In the genomic region with DNA sequence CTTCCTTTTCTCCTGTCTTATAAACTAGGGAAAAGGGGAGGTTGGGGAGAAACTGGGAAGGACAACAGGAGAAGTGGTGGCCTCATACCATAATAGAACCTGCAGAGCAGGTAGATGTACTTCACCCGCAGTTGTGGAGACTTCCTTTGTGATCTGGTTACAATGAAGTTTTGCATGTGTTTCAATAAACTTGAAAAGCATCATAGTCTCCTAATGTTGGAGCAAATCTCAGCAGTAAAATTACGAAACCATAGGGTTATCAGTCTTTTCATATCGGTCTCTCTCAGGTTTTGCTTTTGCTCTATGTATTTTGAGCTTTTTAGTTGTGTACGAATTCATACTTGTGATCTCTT, we compare ENCODE assay signal across 10 cellular contexts. TPM values are rescaled to one million over a fixed set of nuclear protein-coding genes. Genes with fewer than 3 reads are reported as not detected.
DNase-seq lines count a peak whose midpoint lies in the region; ATAC-seq and TF ChIP-seq lines count a peak whose summit lies in the region.
"Had no signal": no experiment of that assay in that cellular context is flagged by ENCODE, and none has a peak within 500 bp of the region (broad histone marks: within the 10 kb centered on the region; RNA-seq: fewer than 3 reads in every experiment).

No MANE protein-coding gene starts in this region.

- peaks cover 24% of the 10 kb centered on the region for H3F3A ChIP-seq in neural progenitor cell (ENCODE audit: low read depth)

- no peaks in the 10 kb centered on the region for H3K36me3 ChIP-seq in neural progenitor cell

- WGBS in lower leg skin, 2 donors, result 56 to 58% methylated on average over 4 of the region's 4 CpGs

- TF ChIP-seq POLR2A in lower leg skin (IDR thresholded peaks at IDR 0.05), result no peak

- peak overlapping the region; percentile 91 for H3K4me3 Mint-ChIP-seq in CD4-positive, alpha-beta T cell
- H3K4me3 Mint-ChIP-seq in IgD-negative memory B cell (peak overlapping the region; percentile 68 to 95 (median 88)), neural progenitor cell (peak overlapping the region; percentile 96)

- H3K27ac ChIP-seq in CD4-positive, alpha-beta T cell (ENCODE audit: low read depth, low read length), result no peak overlapping the region
- H3K27ac ChIP-seq in coronary artery (no peak overlapping the region), neural progenitor cell (no peak overlapping the region)

- H3K4me1 Mint-ChIP-seq in CD4-positive, alpha-beta T cell (ENCODE audit: low read depth), result peaks cover 23% of the 10 kb centered on the region
- H3K4me1 Mint-ChIP-seq in IgD-negative memory B cell (peaks cover 9 to 11% (median 10%) of the 10 kb centered on the region in 3 donors), neural progenitor cell (peaks cover 24% of the 10 kb centered on the region)

- no peak for ATAC-seq in CD4-positive, alpha-beta T cell (ENCODE audit: poor library complexity)
- ATAC-seq in GM19035 (IDR thresholded peaks at IDR 0.05; ENCODE audit: unreplicated experiment) (no peak), GM19328 (IDR thresholded peaks at IDR 0.05; ENCODE audit: unreplicated experiment) (no peak)
- ATAC-seq: sciatic nerve had no signal

- intact Hi-C loops in CD4-positive, alpha-beta T cell (cut with DNase I, micrococcal nuclease), result loop anchor here (5.0 to 10.0 kb wide), 3 partner anchors 122 to 664 kb away; partner anchors contain the start of gene ANKMY1 (in 1 of the 2)
- intact Hi-C loops in lower leg skin (cut with DNase I; ENCODE audit: low total_unique reads), result no loop called here

- peaks cover 4% of the 10 kb centered on the region for H4K20me1 ChIP-seq in neural progenitor cell (ENCODE audit: low read depth)

- no peak for DNase-seq in CD4-positive, alpha-beta T cell
- DNase-seq in coronary artery (ENCODE audit: low spot score) (no peak), neural progenitor cell (ENCODE audit: low spot score) (no peak), lower leg skin (ENCODE audit: low spot score in 2 of 2) (no peak)
- no peak for DNase-seq in stimulated activated naive CD4-positive, alpha-beta T cell (lab: John Stamatoyannopoulos, UW)
- DNase-seq: cortex of kidney had no signal

- H3K36me3 Mint-ChIP-seq in CD4-positive, alpha-beta T cell (ENCODE audit: low read depth), result no peaks in the 10 kb centered on the region
- no peaks in the 10 kb centered on the region for H3K36me3 Mint-ChIP-seq in IgD-negative memory B cell
- H3K36me3 Mint-ChIP-seq in neural progenitor cell, result peaks cover 2% of the 10 kb centered on the region

- H3K4me3 ChIP-seq in coronary artery (peak overlapping the region; percentile 87), neural progenitor cell (peak overlapping the region; percentile 63), lower leg skin (ENCODE audit: low read depth, poor library complexity, severe bottlenecking) (no peak overlapping the region)

- POLR2A ChIA-PET in CD4-positive, alpha-beta T cell (lab: Charles Lee), result interaction anchor here (0.9 kb wide), 1 partner anchor 140 kb away, joined by 3 read pairs; no protein-coding TSS in a partner anchor

- H3K79me2 ChIP-seq in neural progenitor cell (ENCODE audit: low read depth), result peaks cover 5% of the 10 kb centered on the region

- no peak overlapping the region for H3K9ac ChIP-seq in neural progenitor cell

- H3K27ac Mint-ChIP-seq in CD4-positive, alpha-beta T cell, result peak overlapping the region; percentile 72
- H3K27ac Mint-ChIP-seq in IgD-negative memory B cell, result peak overlapping the region; percentile 56 to 96 (median 74)
- H3K27ac Mint-ChIP-seq in neural progenitor cell, result no peak overlapping the region

- H3K4me1 ChIP-seq in neural progenitor cell, result peaks cover 15% of the 10 kb centered on the region

- H3K9me3 ChIP-seq in CD4-positive, alpha-beta T cell (ENCODE audit: control insufficient read depth, low read length), result no peaks in the 10 kb centered on the region
- no peaks in the 10 kb centered on the region for H3K9me3 ChIP-seq in neural progenitor cell (ENCODE audit: low read depth)

- H3K4me2 ChIP-seq in neural progenitor cell, result peak overlapping the region; percentile 67

- peak overlapping the region; percentile 61 for H2AFZ ChIP-seq in neural progenitor cell (replicated peaks)

- TF ChIP-seq CTCF in CD4-positive, alpha-beta T cell (IDR thresholded peaks at IDR 0.05), result no peak
- no peak for TF ChIP-seq CTCF in coronary artery (IDR thresholded peaks at IDR 0.05)
- TF ChIP-seq CTCF in neural progenitor cell (IDR thresholded peaks at IDR 0.05), result peak; percentile 2
- no peak for TF ChIP-seq CTCF in lower leg skin (IDR thresholded peaks at IDR 0.05)

- H3K27me3 ChIP-seq in CD4-positive, alpha-beta T cell (ENCODE audit: control insufficient read depth, insufficient read depth, low read length), result no peaks in the 10 kb centered on the region
- H3K27me3 ChIP-seq in neural progenitor cell, result peaks cover 15% of the 10 kb centered on the region

- CTCF ChIA-PET in CD4-positive, alpha-beta T cell (lab: Charles Lee), result no interaction called here

- no peaks in the 10 kb centered on the region for H3K27me3 Mint-ChIP-seq in CD4-positive, alpha-beta T cell
- no peaks in the 10 kb centered on the region for H3K27me3 Mint-ChIP-seq in IgD-negative memory B cell
- H3K27me3 Mint-ChIP-seq in neural progenitor cell (ENCODE audit: insufficient read depth, low read depth), result peaks cover 15% of the 10 kb centered on the region

- H3K9me3 Mint-ChIP-seq in CD4-positive, alpha-beta T cell, result no peaks in the 10 kb centered on the region
- H3K9me3 Mint-ChIP-seq in IgD-negative memory B cell (no peaks in the 10 kb centered on the region), neural progenitor cell (no peaks in the 10 kb centered on the region)

RNA-seq across cellular contexts. Expression of gene ANO7, which starts 30.5 kb away (rescaled TPM):
- under 1 TPM; 0.14 to 0.25 TPM for total RNA-seq in CD4-positive, alpha-beta T cell
- not detected for polyA plus RNA-seq in IgD-negative memory B cell
- total RNA-seq in neural progenitor cell (ENCODE audit: low replicate concordance) (1.8 TPM in 1 of 2 replicates, not detected in the other), lower leg skin (under 1 TPM; 0.19 to 0.67 (median 0.35) TPM)
